Comparison of ENCODE assay signal across 23 cellular contexts in the genomic region with DNA sequence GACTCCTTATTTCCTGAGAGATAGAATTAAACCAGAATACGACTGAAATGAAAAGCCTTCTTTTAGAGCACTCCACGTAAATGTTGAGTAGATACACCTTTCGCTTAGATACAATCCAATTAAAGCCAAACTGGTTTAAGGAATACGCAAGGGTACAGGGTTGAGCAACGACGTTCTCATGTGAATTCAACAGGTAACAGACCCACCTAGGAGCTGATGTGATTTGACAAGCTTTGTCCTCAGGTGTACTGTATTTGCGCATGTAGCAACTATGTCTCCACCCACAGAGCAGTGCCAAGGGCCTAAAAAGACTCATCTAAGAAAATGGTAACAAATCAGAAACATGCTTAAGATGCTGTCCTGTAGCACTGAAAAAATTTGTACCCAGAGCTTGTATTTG.
"Had no signal": no experiment of that assay in that cellular context is flagged by ENCODE, and none has a peak within 500 bp of the region (broad histone marks: within the 10 kb centered on the region; RNA-seq: fewer than 3 reads in every experiment).

No MANE protein-coding gene starts in this region.

- ATAC-seq: activated T-cell treated with anti-CD3 and anti-CD28 coated beads, Interleukin-2, amount 50 U/mL, for 72 hours; K562; T-cell had no signal

- H3K4me1 Mint-ChIP-seq: activated B cell treated with CpG ODN at 0.5 μM for 24 hours had no signal

- H3K36me3 ChIP-seq: brain microvascular endothelial cell, cardiac muscle cell had no signal

- H3K27ac Mint-ChIP-seq: activated B cell treated with CpG ODN at 0.5 μM for 24 hours; activated CD4-positive, alpha-beta memory T cell treated with anti-CD3 and anti-CD28 coated beads, Interleukin-2, amount 10 ng/mL, durations not matched to agents 7 days and 5 days; activated CD4-positive, alpha-beta T cell treated with anti-CD3 and anti-CD28 coated beads, Interleukin-2, amount 10 ng/mL, durations not matched to agents 7 days and 5 days; activated naive CD8-positive, alpha-beta T cell; activated T-cell treated with anti-CD3 and anti-CD28 coated beads, Interleukin-2, amount 50 U/mL, for 72 hours; T-cell had no signal

- H3K27ac ChIP-seq: brain microvascular endothelial cell, cardiac muscle cell had no signal

- H3K4me3 Mint-ChIP-seq: activated B cell treated with CpG ODN at 0.5 μM for 24 hours; activated CD4-positive, alpha-beta memory T cell treated with anti-CD3 and anti-CD28 coated beads, Interleukin-2, amount 10 ng/mL, durations not matched to agents 7 days and 5 days; activated CD4-positive, alpha-beta T cell treated with anti-CD3 and anti-CD28 coated beads, Interleukin-2, amount 10 ng/mL, durations not matched to agents 7 days and 5 days; activated naive CD8-positive, alpha-beta T cell; activated T-cell treated with anti-CD3 and anti-CD28 coated beads, Interleukin-2, amount 50 U/mL, for 72 hours; T-cell had no signal

- H3K27me3 ChIP-seq: brain microvascular endothelial cell had no signal

- H3K9me3 Mint-ChIP-seq: activated B cell treated with CpG ODN at 0.5 μM for 24 hours; activated CD4-positive, alpha-beta memory T cell treated with anti-CD3 and anti-CD28 coated beads, Interleukin-2, amount 10 ng/mL, durations not matched to agents 7 days and 5 days; activated CD4-positive, alpha-beta T cell treated with anti-CD3 and anti-CD28 coated beads, Interleukin-2, amount 10 ng/mL, durations not matched to agents 7 days and 5 days; T-cell had no signal

- H3K27me3 Mint-ChIP-seq: activated naive CD8-positive, alpha-beta T cell had no signal

- H3K36me3 Mint-ChIP-seq: activated naive CD8-positive, alpha-beta T cell; T-cell had no signal

- H3K4me3 ChIP-seq: cardiac muscle cell, K562 had no signal

- DNase-seq: activated B cell treated with CpG ODN at 0.5 μM for 24 hours; activated CD4-positive, alpha-beta memory T cell treated with anti-CD3 and anti-CD28 coated beads, Interleukin-2, amount 10 ng/mL, durations not matched to agents 7 days and 5 days; activated CD4-positive, alpha-beta T cell treated with anti-CD3 and anti-CD28 coated beads for 1 hour; activated CD4-positive, alpha-beta T cell treated with anti-CD3 and anti-CD28 coated beads, Interleukin-2, amount 10 ng/mL, durations not matched to agents 7 days and 5 days; activated naive CD4-positive, alpha-beta T cell treated with Interleukin-2 at 50 U/mL for 16 hours; activated T-cell treated with anti-CD3 and anti-CD28 coated beads for 4 hours; activated T-cell treated with anti-CD3 and anti-CD28 coated beads, Interleukin-2, amount 50 U/mL, for 72 hours; amygdala; brain microvascular endothelial cell; Karpas-422; NCI-H1105 treated with DMSO at 0.1 percent for 48 hours; NCI-H1436 treated with DMSO at 0.1 percent for 48 hours; NCI-H187; NCI-H2081; NCI-H510A treated with DMSO at 0.1 percent for 48 hours; NCI-H69; SIG-M5; T-cell; T-helper 2 cell; T1000 had no signal
